Comparison of ENCODE assay signal across 43 cellular contexts in the genomic region with DNA sequence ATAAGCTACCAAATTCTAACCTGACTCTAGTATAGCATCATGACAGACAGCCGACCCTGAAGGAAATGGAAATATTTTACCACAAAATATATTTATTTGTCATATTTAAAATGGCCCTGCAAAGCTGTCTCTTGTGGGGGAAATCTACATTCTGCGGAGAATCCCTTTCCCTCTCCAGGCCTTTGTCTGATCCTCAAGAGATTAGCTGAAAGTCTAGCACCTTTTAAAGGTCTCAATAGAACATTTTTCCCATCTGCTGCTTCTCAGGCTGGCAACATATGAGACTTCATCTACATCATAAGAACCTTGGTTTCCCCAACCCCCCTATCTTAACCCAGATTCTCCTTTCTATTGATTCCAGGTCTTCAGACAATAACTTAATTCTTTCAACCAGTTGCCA. TPM values are rescaled to one million over a fixed set of nuclear protein-coding genes. Genes with fewer than 3 reads are reported as not detected.
"Had no signal": no experiment of that assay in that cellular context is flagged by ENCODE, and none has a peak within 500 bp of the region (broad histone marks: within the 10 kb centered on the region; RNA-seq: fewer than 3 reads in every experiment).

No MANE protein-coding gene starts in this region.

- H3K36me3 ChIP-seq: adrenal gland, ascending aorta, brain microvascular endothelial cell, breast epithelium, cardiac muscle cell had no signal

- H3K27me3 ChIP-seq: adrenal gland, ascending aorta, body of pancreas, brain microvascular endothelial cell, breast epithelium, cardiac muscle cell had no signal

- FAIRE-seq: astrocyte, bronchial epithelial cell had no signal

- H3K4me3 Mint-ChIP-seq: activated naive CD4-positive, alpha-beta T cell treated with anti-CD3 and anti-CD28 coated beads for 36 hours; activated naive CD4-positive, alpha-beta T cell treated with anti-CD3 and anti-CD28 coated beads, Interleukin-2, amount 10 ng/mL, durations not matched to agents 7 days and 5 days; activated naive CD4-positive, alpha-beta T cell treated with anti-CD3 and anti-CD28 coated beads, Interleukin-2, amount 50 U/mL, for 24 hours; activated naive CD8-positive, alpha-beta T cell; activated naive CD8-positive, alpha-beta T cell treated with anti-CD3 and anti-CD28 coated beads for 36 hours; activated naive CD8-positive, alpha-beta T cell treated with anti-CD3 and anti-CD28 coated beads, Interleukin-2, amount 10 ng/mL, durations not matched to agents 7 days and 5 days; activated naive CD8-positive, alpha-beta T cell treated with anti-CD3 and anti-CD28 coated beads, Interleukin-2, amount 50 U/mL, for 24 hours; activated T-cell treated with anti-CD3 and anti-CD28 coated beads, Interleukin-2, amount 50 U/mL, for 24 hours; activated T-cell treated with anti-CD3 and anti-CD28 coated beads, Interleukin-2, amount 50 U/mL, for 4 hours; activated T-cell treated with anti-CD3 and anti-CD28 coated beads, Interleukin-2, amount 50 U/mL, for 72 hours; activated T-helper 1 cell treated with anti-CD3 and anti-CD28 coated beads, Interleukin-12 subunit alpha, Interleukin-12 subunit beta, Interleukin-2, Interleukin-4 antibody, amounts not matched to agents 30 ng/mL and 10 ng/mL and 1 ng/mL, durations not matched to agents 14 hours and 24 hours and 36 hours; activated T-helper 17 cell treated with anti-CD3 and anti-CD28 coated beads, Interleukin-2, amount 50 U/mL, for 72 hours; brain; central memory CD8-positive, alpha-beta T cell had no signal

- H3K9me3 Mint-ChIP-seq: activated naive CD4-positive, alpha-beta T cell treated with anti-CD3 and anti-CD28 coated beads for 36 hours; activated naive CD4-positive, alpha-beta T cell treated with anti-CD3 and anti-CD28 coated beads, Interleukin-2, amount 10 ng/mL, durations not matched to agents 7 days and 5 days; activated naive CD4-positive, alpha-beta T cell treated with anti-CD3 and anti-CD28 coated beads, Interleukin-2, amount 50 U/mL, for 24 hours; activated naive CD4-positive, alpha-beta T cell treated with anti-CD3 and anti-CD28 coated beads, Interleukin-2, amount 50 U/mL, for 72 hours; activated naive CD8-positive, alpha-beta T cell treated with anti-CD3 and anti-CD28 coated beads for 36 hours; activated naive CD8-positive, alpha-beta T cell treated with anti-CD3 and anti-CD28 coated beads, Interleukin-2, amount 10 ng/mL, durations not matched to agents 7 days and 5 days; activated naive CD8-positive, alpha-beta T cell treated with anti-CD3 and anti-CD28 coated beads, Interleukin-2, amount 50 U/mL, for 24 hours; activated T-cell treated with anti-CD3 and anti-CD28 coated beads, Interleukin-2, amount 50 U/mL, for 24 hours; activated T-cell treated with anti-CD3 and anti-CD28 coated beads, Interleukin-2, amount 50 U/mL, for 4 hours; activated T-helper 1 cell treated with anti-CD3 and anti-CD28 coated beads, Interleukin-12 subunit alpha, Interleukin-12 subunit beta, Interleukin-2, Interleukin-4 antibody, amounts not matched to agents 30 ng/mL and 10 ng/mL and 1 ng/mL, durations not matched to agents 14 hours and 24 hours and 36 hours; activated T-helper 17 cell treated with anti-CD3 and anti-CD28 coated beads, Interleukin-2, amount 50 U/mL, for 72 hours; activated T-helper 2 cell treated with anti-CD3 and anti-CD28 coated beads, Interferon-gamma antibody, Interleukin-2, Interleukin-4, amounts not matched to agents 10 μg/mL and 5 μg/mL and 100 μg/mL, durations not matched to agents 14 hours and 24 hours and 36 hours had no signal

- ATAC-seq: activated naive CD4-positive, alpha-beta T cell treated with anti-CD3 and anti-CD28 coated beads, Interleukin-2, amount 50 U/mL, for 72 hours; activated naive CD8-positive, alpha-beta T cell treated with anti-CD3 and anti-CD28 coated beads, Interleukin-2, amount 50 U/mL, for 24 hours; activated T-cell treated with anti-CD3 and anti-CD28 coated beads, Interleukin-2, amount 50 U/mL, for 4 hours; activated T-cell treated with anti-CD3 and anti-CD28 coated beads, Interleukin-2, amount 50 U/mL, for 72 hours; activated T-helper 17 cell treated with anti-CD3 and anti-CD28 coated beads, Interleukin-2, amount 50 U/mL, for 72 hours; body of pancreas had no signal

- H3K27ac Mint-ChIP-seq: activated naive CD4-positive, alpha-beta T cell treated with anti-CD3 and anti-CD28 coated beads for 36 hours; activated naive CD4-positive, alpha-beta T cell treated with anti-CD3 and anti-CD28 coated beads, Interleukin-2, amount 10 ng/mL, durations not matched to agents 7 days and 5 days; activated naive CD4-positive, alpha-beta T cell treated with anti-CD3 and anti-CD28 coated beads, Interleukin-2, amount 50 U/mL, for 24 hours; activated naive CD4-positive, alpha-beta T cell treated with anti-CD3 and anti-CD28 coated beads, Interleukin-2, amount 50 U/mL, for 72 hours; activated naive CD8-positive, alpha-beta T cell; activated naive CD8-positive, alpha-beta T cell treated with anti-CD3 and anti-CD28 coated beads for 36 hours; activated naive CD8-positive, alpha-beta T cell treated with anti-CD3 and anti-CD28 coated beads, Interleukin-2, amount 10 ng/mL, durations not matched to agents 7 days and 5 days; activated naive CD8-positive, alpha-beta T cell treated with anti-CD3 and anti-CD28 coated beads, Interleukin-2, amount 50 U/mL, for 24 hours; activated T-cell treated with anti-CD3 and anti-CD28 coated beads, Interleukin-2, amount 50 U/mL, for 24 hours; activated T-cell treated with anti-CD3 and anti-CD28 coated beads, Interleukin-2, amount 50 U/mL, for 72 hours; activated T-helper 1 cell treated with anti-CD3 and anti-CD28 coated beads, Interleukin-12 subunit alpha, Interleukin-12 subunit beta, Interleukin-2, Interleukin-4 antibody, amounts not matched to agents 30 ng/mL and 10 ng/mL and 1 ng/mL, durations not matched to agents 14 hours and 24 hours and 36 hours; activated T-helper 17 cell treated with anti-CD3 and anti-CD28 coated beads, Interleukin-2, amount 50 U/mL, for 72 hours; activated T-helper 2 cell treated with anti-CD3 and anti-CD28 coated beads, Interferon-gamma antibody, Interleukin-2, Interleukin-4, amounts not matched to agents 10 μg/mL and 5 μg/mL and 100 μg/mL, durations not matched to agents 14 hours and 24 hours and 36 hours; brain had no signal

- H3K27me3 Mint-ChIP-seq: activated naive CD4-positive, alpha-beta T cell treated with anti-CD3 and anti-CD28 coated beads, Interleukin-2, amount 10 ng/mL, durations not matched to agents 7 days and 5 days; activated naive CD8-positive, alpha-beta T cell; activated naive CD8-positive, alpha-beta T cell treated with anti-CD3 and anti-CD28 coated beads for 36 hours; activated naive CD8-positive, alpha-beta T cell treated with anti-CD3 and anti-CD28 coated beads, Interleukin-2, amount 50 U/mL, for 24 hours; activated T-cell treated with anti-CD3 and anti-CD28 coated beads, Interleukin-2, amount 50 U/mL, for 24 hours; brain; central memory CD8-positive, alpha-beta T cell had no signal

- DNase-seq: activated effector memory CD4-positive, alpha-beta T cell treated with anti-CD3 and anti-CD28 coated beads, Interleukin-2, amount 50 U/mL, for 16 hours; activated effector memory CD4-positive, alpha-beta T cell treated with Interleukin-2 at 50 U/mL for 16 hours; activated gamma-delta T cell; activated gamma-delta T cell treated with Interleukin-2 at 50 U/mL for 16 hours; activated naive CD4-positive, alpha-beta T cell; activated naive CD4-positive, alpha-beta T cell treated with anti-CD3 and anti-CD28 coated beads for 36 hours; activated naive CD4-positive, alpha-beta T cell treated with anti-CD3 and anti-CD28 coated beads, Interleukin-2, amount 10 ng/mL, durations not matched to agents 7 days and 5 days; activated naive CD4-positive, alpha-beta T cell treated with anti-CD3 and anti-CD28 coated beads, Interleukin-2, amount 50 U/mL, for 16 hours; activated naive CD4-positive, alpha-beta T cell treated with Interleukin-2 at 50 U/mL for 16 hours; activated naive CD8-positive, alpha-beta T cell treated with anti-CD3 and anti-CD28 coated beads for 36 hours; activated naive CD8-positive, alpha-beta T cell treated with anti-CD3 and anti-CD28 coated beads, Interleukin-2, amount 10 ng/mL, durations not matched to agents 7 days and 5 days; activated naive CD8-positive, alpha-beta T cell treated with anti-CD3 and anti-CD28 coated beads, Interleukin-2, amount 50 U/mL, for 24 hours; activated T-cell treated with anti-CD3 and anti-CD28 coated beads, Interleukin-2, amount 50 U/mL, for 24 hours; activated T-cell treated with anti-CD3 and anti-CD28 coated beads, Interleukin-2, amount 50 U/mL, for 4 hours; activated T-cell treated with anti-CD3 and anti-CD28 coated beads, Interleukin-2, amount 50 U/mL, for 48 hours; activated T-cell treated with anti-CD3 and anti-CD28 coated beads, Interleukin-2, amount 50 U/mL, for 72 hours; adrenal gland; amniotic stem cell; amygdala; anterior cingulate cortex; aorta; body of pancreas; brain microvascular endothelial cell; caudate nucleus; central memory CD4-positive, alpha-beta T cell; cerebellar nuclear complex had no signal

- H3K4me3 ChIP-seq: adrenal gland, ascending aorta, body of pancreas, breast epithelium, cardiac muscle cell had no signal

- H3K4me1 ChIP-seq: adrenal gland, ascending aorta, body of pancreas, breast epithelium had no signal

- H3K27ac ChIP-seq: adrenal gland, ascending aorta, body of pancreas, brain microvascular endothelial cell, breast epithelium, cardiac muscle cell had no signal

- H3K36me3 Mint-ChIP-seq: activated naive CD4-positive, alpha-beta T cell treated with anti-CD3 and anti-CD28 coated beads, Interleukin-2, amount 10 ng/mL, durations not matched to agents 7 days and 5 days; activated naive CD4-positive, alpha-beta T cell treated with anti-CD3 and anti-CD28 coated beads, Interleukin-2, amount 50 U/mL, for 24 hours; activated naive CD4-positive, alpha-beta T cell treated with anti-CD3 and anti-CD28 coated beads, Interleukin-2, amount 50 U/mL, for 72 hours; activated naive CD8-positive, alpha-beta T cell; activated naive CD8-positive, alpha-beta T cell treated with anti-CD3 and anti-CD28 coated beads for 36 hours; activated naive CD8-positive, alpha-beta T cell treated with anti-CD3 and anti-CD28 coated beads, Interleukin-2, amount 10 ng/mL, durations not matched to agents 7 days and 5 days; brain had no signal

- H3K4me1 Mint-ChIP-seq: activated naive CD4-positive, alpha-beta T cell treated with anti-CD3 and anti-CD28 coated beads, Interleukin-2, amount 10 ng/mL, durations not matched to agents 7 days and 5 days; activated naive CD4-positive, alpha-beta T cell treated with anti-CD3 and anti-CD28 coated beads, Interleukin-2, amount 50 U/mL, for 24 hours; activated naive CD8-positive, alpha-beta T cell treated with anti-CD3 and anti-CD28 coated beads, Interleukin-2, amount 50 U/mL, for 24 hours; activated T-helper 17 cell treated with anti-CD3 and anti-CD28 coated beads, Interleukin-2, amount 50 U/mL, for 72 hours; brain; central memory CD8-positive, alpha-beta T cell had no signal

RNA-seq across cellular contexts. Expression of a gene that starts 1.7 kb away (rescaled TPM):
- total RNA-seq: activated naive CD4-positive, alpha-beta T cell treated with anti-CD3 and anti-CD28 coated beads for 36 hours; activated naive CD4-positive, alpha-beta T cell treated with anti-CD3 and anti-CD28 coated beads, Interleukin-2, amount 50 U/mL, for 72 hours; activated naive CD8-positive, alpha-beta T cell treated with anti-CD3 and anti-CD28 coated beads for 36 hours; activated naive CD8-positive, alpha-beta T cell treated with anti-CD3 and anti-CD28 coated beads, Interleukin-2, amount 10 ng/mL, durations not matched to agents 7 days and 5 days; activated T-cell treated with anti-CD3 and anti-CD28 coated beads, Interleukin-2, amount 50 U/mL, for 4 hours; activated T-cell treated with anti-CD3 and anti-CD28 coated beads, Interleukin-2, amount 50 U/mL, for 72 hours; activated T-helper 1 cell treated with anti-CD3 and anti-CD28 coated beads, Interleukin-12 subunit alpha, Interleukin-12 subunit beta, Interleukin-2, Interleukin-4 antibody, amounts not matched to agents 30 ng/mL and 10 ng/mL and 1 ng/mL, durations not matched to agents 14 hours and 24 hours and 36 hours; activated T-helper 17 cell treated with anti-CD3 and anti-CD28 coated beads, Interleukin-2, amount 50 U/mL, for 72 hours; activated T-helper 2 cell treated with anti-CD3 and anti-CD28 coated beads, Interferon-gamma antibody, Interleukin-2, Interleukin-4, amounts not matched to agents 10 μg/mL and 5 μg/mL and 100 μg/mL, durations not matched to agents 14 hours and 24 hours and 36 hours; adrenal gland; aorta; ascending aorta; astrocyte; body of pancreas; breast epithelium; bronchial epithelial cell; cardiac muscle cell; cardiac septum; cerebellum; chondrocyte had no signal
- polyA plus RNA-seq: adipose tissue, adrenal gland, aorta, cardiac muscle cell had no signal

RNA-seq across cellular contexts. Expression of a gene that starts 13.6 kb away (rescaled TPM):
- total RNA-seq: bronchial epithelial cell had no signal

RNA-seq across cellular contexts. Expression of a gene that starts 19.5 kb away (rescaled TPM):
- total RNA-seq: activated naive CD4-positive, alpha-beta T cell treated with anti-CD3 and anti-CD28 coated beads for 36 hours; activated naive CD4-positive, alpha-beta T cell treated with anti-CD3 and anti-CD28 coated beads, Interleukin-2, amount 50 U/mL, for 72 hours; activated naive CD8-positive, alpha-beta T cell treated with anti-CD3 and anti-CD28 coated beads for 36 hours; activated naive CD8-positive, alpha-beta T cell treated with anti-CD3 and anti-CD28 coated beads, Interleukin-2, amount 10 ng/mL, durations not matched to agents 7 days and 5 days; activated T-cell treated with anti-CD3 and anti-CD28 coated beads, Interleukin-2, amount 50 U/mL, for 4 hours; activated T-cell treated with anti-CD3 and anti-CD28 coated beads, Interleukin-2, amount 50 U/mL, for 72 hours; activated T-helper 1 cell treated with anti-CD3 and anti-CD28 coated beads, Interleukin-12 subunit alpha, Interleukin-12 subunit beta, Interleukin-2, Interleukin-4 antibody, amounts not matched to agents 30 ng/mL and 10 ng/mL and 1 ng/mL, durations not matched to agents 14 hours and 24 hours and 36 hours; activated T-helper 17 cell treated with anti-CD3 and anti-CD28 coated beads, Interleukin-2, amount 50 U/mL, for 72 hours; activated T-helper 2 cell treated with anti-CD3 and anti-CD28 coated beads, Interferon-gamma antibody, Interleukin-2, Interleukin-4, amounts not matched to agents 10 μg/mL and 5 μg/mL and 100 μg/mL, durations not matched to agents 14 hours and 24 hours and 36 hours; adrenal gland; aorta; ascending aorta; astrocyte; body of pancreas; breast epithelium; bronchial epithelial cell; cardiac muscle cell; cardiac septum; cerebellum; chondrocyte had no signal
- polyA plus RNA-seq: adipose tissue, adrenal gland, aorta, cardiac muscle cell had no signal

RNA-seq across cellular contexts. Expression of a gene that starts 52.0 kb away (rescaled TPM):
- total RNA-seq: activated naive CD4-positive, alpha-beta T cell treated with anti-CD3 and anti-CD28 coated beads for 36 hours; activated naive CD4-positive, alpha-beta T cell treated with anti-CD3 and anti-CD28 coated beads, Interleukin-2, amount 50 U/mL, for 72 hours; activated naive CD8-positive, alpha-beta T cell treated with anti-CD3 and anti-CD28 coated beads for 36 hours; activated naive CD8-positive, alpha-beta T cell treated with anti-CD3 and anti-CD28 coated beads, Interleukin-2, amount 10 ng/mL, durations not matched to agents 7 days and 5 days; activated T-cell treated with anti-CD3 and anti-CD28 coated beads, Interleukin-2, amount 50 U/mL, for 4 hours; activated T-cell treated with anti-CD3 and anti-CD28 coated beads, Interleukin-2, amount 50 U/mL, for 72 hours; activated T-helper 1 cell treated with anti-CD3 and anti-CD28 coated beads, Interleukin-12 subunit alpha, Interleukin-12 subunit beta, Interleukin-2, Interleukin-4 antibody, amounts not matched to agents 30 ng/mL and 10 ng/mL and 1 ng/mL, durations not matched to agents 14 hours and 24 hours and 36 hours; activated T-helper 17 cell treated with anti-CD3 and anti-CD28 coated beads, Interleukin-2, amount 50 U/mL, for 72 hours; activated T-helper 2 cell treated with anti-CD3 and anti-CD28 coated beads, Interferon-gamma antibody, Interleukin-2, Interleukin-4, amounts not matched to agents 10 μg/mL and 5 μg/mL and 100 μg/mL, durations not matched to agents 14 hours and 24 hours and 36 hours; ascending aorta; bronchial epithelial cell; cardiac septum; chondrocyte had no signal
- polyA plus RNA-seq: aorta had no signal
